Comparison of ENCODE assay signal across 33 cellular contexts in genomic region chr7:86867163-86867762, GRCh38.
DNase-seq lines count a peak whose midpoint lies in the region; ATAC-seq and TF ChIP-seq lines count a peak whose summit lies in the region.
"Had no signal": no experiment of that assay in that cellular context is flagged by ENCODE, and none has a peak within 500 bp of the region (broad histone marks: within the 10 kb centered on the region; RNA-seq: fewer than 3 reads in every experiment).

No MANE protein-coding gene starts in this region.

- POLR2A ChIA-PET in WTC11 (lab: Charles Lee) = no interaction called here

- H3K9me3 ChIP-seq in ectodermal cell (ENCODE audit: control insufficient read depth, low read length) = no peaks in the 10 kb centered on the region
- H3K9me3 ChIP-seq in gastrocnemius medialis = no peaks in the 10 kb centered on the region
- H3K9me3 ChIP-seq: HAP-1, neutrophil, Peyer's patch had no signal

- no peak overlapping the region for H3K27ac Mint-ChIP-seq in WTC11
- H3K27ac Mint-ChIP-seq: activated naive CD4-positive, alpha-beta T cell treated with anti-CD3 and anti-CD28 coated beads, Interleukin-2, amount 50 U/mL, for 72 hours; dendritic cell treated with granulocyte-macrophage colony-stimulating factor and Interleukin-4, amounts not matched to agents 40 ng/mL and 50 ng/mL, for 4 days; immature natural killer cell had no signal

- DNase-seq in WTC11 (ENCODE audit: low spot score) = no peak
- DNase-seq in midbrain (lab: John Stamatoyannopoulos, UW) = peak; percentile 61
- peak; percentile 9 for DNase-seq in retina
- DNase-seq in gastrocnemius medialis = no peak
- DNase-seq in activated effector memory CD4-positive, alpha-beta T cell treated with Interleukin-2 at 50 U/mL for 16 hours = no peak
- DNase-seq in dermis blood vessel endothelial cell = no peak
- DNase-seq: activated CD4-positive, alpha-beta T cell treated with anti-CD3 and anti-CD28 coated beads for 48 hours; activated CD8-positive, alpha-beta memory T cell treated with anti-CD3 and anti-CD28 coated beads for 24 hours; activated T-cell treated with anti-CD3 and anti-CD28 coated beads for 4 hours; aorta; central memory CD4-positive, alpha-beta T cell; immature natural killer cell; IMR-90; left colon; mammary epithelial cell; MV-4-11; NCI-H1436 treated with DMSO at 0.1 percent for 48 hours; NCI-H2107; NCI-H446; NCI-H774; Peyer's patch; SIG-M5; stimulated activated CD4-positive, alpha-beta T cell treated with anti-CD3 and anti-CD28 coated beads, Interleukin-15, amount 100 ng/mL, for 24 hours; stimulated activated CD4-positive, alpha-beta T cell treated with anti-CD3 and anti-CD28 coated beads, Interleukin-4, amount 100 ng/mL, for 4 hours; T-helper 9 cell; WERI-Rb-1 had no signal

- WGBS in ectodermal cell, 2 experiments = 65 to 68% methylated on average over 5 of the region's 5 CpGs

- peaks cover 15% of the 10 kb centered on the region for H3K36me3 Mint-ChIP-seq in WTC11
- H3K36me3 Mint-ChIP-seq: immature natural killer cell had no signal

- H3K27me3 Mint-ChIP-seq in WTC11 (ENCODE audit: low read depth) = no peaks in the 10 kb centered on the region
- H3K27me3 Mint-ChIP-seq: dendritic cell treated with granulocyte-macrophage colony-stimulating factor and Interleukin-4, amounts not matched to agents 40 ng/mL and 50 ng/mL, for 4 days had no signal

- ATAC-seq in WTC11 (peak; percentile 70), gastrocnemius medialis (no peak), GM18909 (IDR thresholded peaks at IDR 0.05; ENCODE audit: poor library complexity, unreplicated experiment) (no peak)
- ATAC-seq: activated naive CD4-positive, alpha-beta T cell treated with anti-CD3 and anti-CD28 coated beads, Interleukin-2, amount 50 U/mL, for 72 hours; left colon had no signal

- H3K4me3 Mint-ChIP-seq in WTC11 = no peak overlapping the region
- H3K4me3 Mint-ChIP-seq: dendritic cell treated with granulocyte-macrophage colony-stimulating factor and Interleukin-4, amounts not matched to agents 40 ng/mL and 50 ng/mL, for 4 days; immature natural killer cell had no signal

- H3K4me1 Mint-ChIP-seq in WTC11 = peaks cover 20% of the 10 kb centered on the region
- H3K4me1 Mint-ChIP-seq: immature natural killer cell had no signal

- in situ Hi-C loops in gastrocnemius medialis (cut with MboI; ENCODE audit: low sequenced_read_pairs in 4 of 4) = no loop called here

- H3K4me3 ChIP-seq in ectodermal cell (ENCODE audit: insufficient read depth, low read depth, low read length) = no peak overlapping the region
- no peak overlapping the region for H3K4me3 ChIP-seq in gastrocnemius medialis
- H3K4me3 ChIP-seq: BLaER1 treated with 17β-estradiol and CSF1 and Interleukin-3, amounts not matched to agents 10 nM and 100 nM; HAP-1; Peyer's patch had no signal

- H3K4me1 ChIP-seq in ectodermal cell (ENCODE audit: control insufficient read depth, insufficient read depth, low read length) (peaks cover 13% of the 10 kb centered on the region), gastrocnemius medialis (no peaks in the 10 kb centered on the region)
- H3K4me1 ChIP-seq: BLaER1 treated with 17β-estradiol and CSF1 and Interleukin-3, amounts not matched to agents 10 nM and 100 nM; HAP-1; Peyer's patch had no signal

- CTCF ChIA-PET in WTC11 (lab: Charles Lee) = interaction anchor here (0.6 to 1.2 kb wide), 3 partner anchors 44 to 315 kb away, joined by 3 to 6 read pairs (median 5); no protein-coding TSS in a partner anchor

- H3K27ac ChIP-seq in ectodermal cell (ENCODE audit: insufficient read depth, low read depth, low read length, poor library complexity, severe bottlenecking) (peak overlapping the region; percentile 68), gastrocnemius medialis (no peak overlapping the region)
- H3K27ac ChIP-seq: BLaER1 treated with 17β-estradiol and CSF1 and Interleukin-3, amounts not matched to agents 10 nM and 100 nM; neutrophil; Peyer's patch; WERI-Rb-1 had no signal

- TF ChIP-seq CTCF in WTC11 (IDR thresholded peaks at IDR 0.05) (no peak), gastrocnemius medialis (IDR thresholded peaks at IDR 0.05 in 4 of 5, conservative IDR thresholded peaks at IDR 0.05 in 1 of 5) (no peak)

- intact Hi-C loops in gastrocnemius medialis (cut with DNase I; ENCODE audit: low total_unique reads) = no loop called here

- H3K36me3 ChIP-seq in ectodermal cell (ENCODE audit: control insufficient read depth, insufficient read depth, low read length) (peaks cover 3% of the 10 kb centered on the region), gastrocnemius medialis (no peaks in the 10 kb centered on the region)
- H3K36me3 ChIP-seq: BLaER1 treated with 17β-estradiol and CSF1 and Interleukin-3, amounts not matched to agents 10 nM and 100 nM; HAP-1; neutrophil; Peyer's patch; WERI-Rb-1 had no signal

- no peaks in the 10 kb centered on the region for H3K27me3 ChIP-seq in ectodermal cell (ENCODE audit: control insufficient read depth, insufficient read depth, low read length, poor library complexity, severe bottlenecking)
- H3K27me3 ChIP-seq in gastrocnemius medialis = no peaks in the 10 kb centered on the region
- H3K27me3 ChIP-seq: BLaER1 treated with 17β-estradiol and CSF1 and Interleukin-3, amounts not matched to agents 10 nM and 100 nM; neutrophil; Peyer's patch had no signal

- TF ChIP-seq POLR2A in gastrocnemius medialis (IDR thresholded peaks at IDR 0.05) = no peak

- peaks cover 10% of the 10 kb centered on the region for H3K9me3 Mint-ChIP-seq in WTC11

TF ChIP-seq in WTC11, 78 proteins besides CTCF, POLR2A, EP300 and RAD21 (continues in another document):
- no peak for TF ChIP-seq NR3C1 (CRISPR knock-in tag; conservative IDR thresholded peaks at IDR 0.05; ENCODE audit: low read depth)
- TF ChIP-seq ZBTB43 (CRISPR knock-in tag; IDR thresholded peaks at IDR 0.05) = no peak
- TF ChIP-seq E2F4 (CRISPR knock-in tag; IDR thresholded peaks at IDR 0.05; ENCODE audit: borderline replicate concordance, low read depth) = no peak
- TF ChIP-seq ATF6 (CRISPR knock-in tag; IDR thresholded peaks at IDR 0.05) = no peak
- TF ChIP-seq FOXP4 (CRISPR knock-in tag; IDR thresholded peaks at IDR 0.05) = no peak
- no peak for TF ChIP-seq OVOL2 (CRISPR knock-in tag; IDR thresholded peaks at IDR 0.05; ENCODE audit: borderline replicate concordance)
- no peak for TF ChIP-seq NFE2L1 (CRISPR knock-in tag; IDR thresholded peaks at IDR 0.05)
- TF ChIP-seq RORB (CRISPR knock-in tag; IDR thresholded peaks at IDR 0.05) = no peak
- no peak for TF ChIP-seq FOXK1 (CRISPR knock-in tag; IDR thresholded peaks at IDR 0.05)
- no peak for TF ChIP-seq TEAD1 (CRISPR knock-in tag; IDR thresholded peaks at IDR 0.05)
- no peak for TF ChIP-seq EMX1 (CRISPR knock-in tag; IDR thresholded peaks at IDR 0.05)
- TF ChIP-seq ESRRA (CRISPR knock-in tag; IDR thresholded peaks at IDR 0.05; ENCODE audit: borderline replicate concordance) = no peak
- no peak for TF ChIP-seq ATF1 (CRISPR knock-in tag; IDR thresholded peaks at IDR 0.05)
- TF ChIP-seq ETV6 (CRISPR knock-in tag; IDR thresholded peaks at IDR 0.05) = no peak
- TF ChIP-seq HMGA2 (CRISPR knock-in tag; IDR thresholded peaks at IDR 0.05) = no peak

Comparison
In these comparisons a context has a peak if more than half of its experiments do, and no peak if none do; other contexts are left out.
1. DNase-seq: peak in midbrain (single experiment) and retina (single experiment); none in WTC11 (single experiment), gastrocnemius medialis (0 of 2), activated effector memory CD4-positive, alpha-beta T cell treated with Interleukin-2 at 50 U/mL for 16 hours (single experiment) and dermis blood vessel endothelial cell (single experiment).